ENCODE assay signal across 9 cellular contexts in genomic region chr4:1192493-1193205, GRCh38.
DNase-seq lines count a peak whose midpoint lies in the region; ATAC-seq and TF ChIP-seq lines count a peak whose summit lies in the region.
"Had no signal": no experiment of that assay in that cellular context is flagged by ENCODE, and none has a peak within 500 bp of the region (broad histone marks: within the 10 kb centered on the region; RNA-seq: fewer than 3 reads in every experiment).

No MANE protein-coding gene starts in this region.

- H3K79me2 ChIP-seq in parathyroid adenoma, result no peaks in the 10 kb centered on the region

- no peak overlapping the region for H3K9ac ChIP-seq in parathyroid adenoma

- no peak for ATAC-seq in GM19467 (IDR thresholded peaks at IDR 0.05; ENCODE audit: unreplicated experiment)

- peaks cover 9% of the 10 kb centered on the region for H3K4me1 ChIP-seq in parathyroid adenoma

- H3K36me3 ChIP-seq in parathyroid adenoma (ENCODE audit: control insufficient read depth, insufficient read depth, low read length), result no peaks in the 10 kb centered on the region

- no peak for TF ChIP-seq CTCF in parathyroid adenoma (IDR thresholded peaks at IDR 0.05)

- DNase-seq in AG20443 (ENCODE audit: low spot score), result peak; percentile 71
- peak; percentile 47 for DNase-seq in T1000 (lab: John Stamatoyannopoulos, UW)
- peak; percentile 64 for DNase-seq in glomerular visceral epithelial cell (ENCODE audit: extremely low spot score)
- DNase-seq in NCI-H526 treated with DMSO at 0.1 percent for 48 hours (lab: John Stamatoyannopoulos, UW), result no peak
- DNase-seq in NCI-H2171 treated with DMSO at 0.1 percent for 48 hours (lab: John Stamatoyannopoulos, UW), result no peak
- DNase-seq in stimulated activated CD4-positive, alpha-beta T cell treated with anti-CD3 and anti-CD28 coated beads, Interleukin-15, amount 100 ng/mL, for 24 hours, result no peak
- DNase-seq: KG1 had no signal

- H3K27ac ChIP-seq in parathyroid adenoma, result peak overlapping the region; percentile 6

- H3K4me3 ChIP-seq in parathyroid adenoma (ENCODE audit: low read depth, low read length), result no peak overlapping the region

- H2AFZ ChIP-seq in parathyroid adenoma, result peak overlapping the region; percentile 48

- no peaks in the 10 kb centered on the region for H3K9me3 ChIP-seq in parathyroid adenoma (ENCODE audit: control insufficient read depth, low read length)

- no peak overlapping the region for H3K4me2 ChIP-seq in parathyroid adenoma (ENCODE audit: low read length)

- H3K27me3 ChIP-seq in parathyroid adenoma (ENCODE audit: control insufficient read depth, insufficient read depth, low read length), result no peaks in the 10 kb centered on the region

Comparison
In these comparisons a context has a peak if more than half of its experiments do, and no peak if none do; other contexts are left out.
1. DNase-seq: peak in AG20443 (single experiment), T1000 (single experiment) and glomerular visceral epithelial cell (single experiment); none in NCI-H526 treated with DMSO at 0.1 percent for 48 hours (single experiment), NCI-H2171 treated with DMSO at 0.1 percent for 48 hours (single experiment) and stimulated activated CD4-positive, alpha-beta T cell treated with anti-CD3 and anti-CD28 coated beads, Interleukin-15, amount 100 ng/mL, for 24 hours (single experiment).